In the genomic region with DNA sequence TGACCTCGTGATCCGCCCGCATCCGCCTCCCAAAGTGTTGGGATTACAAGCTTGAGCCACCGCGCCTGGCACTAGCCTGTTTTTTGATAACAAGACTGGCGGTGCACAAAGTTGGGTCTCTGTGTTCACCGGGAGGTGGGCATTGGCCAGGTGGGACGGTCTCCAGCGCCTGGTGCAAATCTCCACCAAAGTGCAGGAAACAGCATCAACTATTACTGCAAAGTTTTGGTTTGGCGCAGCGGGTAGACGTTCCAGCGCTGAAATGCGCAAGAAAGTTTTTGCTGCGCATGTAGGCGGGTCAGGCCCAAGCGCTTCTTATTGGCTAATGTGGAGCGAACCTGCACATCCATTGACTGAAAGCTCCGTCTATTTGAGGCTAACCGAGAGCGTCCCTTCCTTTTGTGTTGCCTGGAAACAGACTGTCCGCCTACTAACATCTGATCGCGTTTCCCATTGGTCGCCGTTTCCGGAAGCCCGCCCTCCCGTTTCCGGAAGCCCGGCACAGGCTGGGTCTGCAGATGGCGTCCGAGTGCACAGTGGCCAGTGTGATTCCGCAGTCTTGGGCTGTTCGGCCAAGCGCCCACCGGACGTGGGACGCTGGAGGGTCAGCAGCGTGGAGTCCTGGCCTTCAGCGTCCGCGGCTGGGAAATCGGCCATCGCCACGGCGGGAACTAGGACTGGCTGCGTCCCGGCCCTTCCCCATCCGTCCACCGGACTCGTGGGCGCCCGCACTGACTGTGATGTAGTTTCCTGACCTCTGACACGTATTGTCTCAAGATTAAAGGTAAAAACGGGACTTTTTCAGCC, we compare ENCODE assay signal across 8 cellular contexts. TPM values are rescaled to one million over a fixed set of nuclear protein-coding genes. Genes with fewer than 3 reads are reported as not detected.
DNase-seq lines count a peak whose midpoint lies in the region; ATAC-seq and TF ChIP-seq lines count a peak whose summit lies in the region.

No MANE protein-coding gene starts in this region.

- H3K27ac Mint-ChIP-seq in activated naive CD8-positive, alpha-beta T cell treated with anti-CD3 and anti-CD28 coated beads, Interleukin-2, amount 10 ng/mL, durations not matched to agents 7 days and 5 days = peak overlapping the region; percentile 96

- TF ChIP-seq CTCF in ovary (IDR thresholded peaks at IDR 0.05) (peak in 1 of 3 donors; percentile 39), tibial nerve (IDR thresholded peaks at IDR 0.05) (peak in 4 of 5 experiments; percentile 16 to 53 (median 29))

- WGBS in ovary, 3 donors = 0 to 1% (median 1%) methylated on average over 53 to 57 of the region's 57 CpGs
- WGBS in tibial nerve, 2 donors = 0 to 1% methylated on average over 34 to 55 of the region's 57 CpGs

- H3K9me3 ChIP-seq in ovary (no peaks in the 10 kb centered on the region), tibial nerve (peaks cover 0 to 20% (median 0%) of the 10 kb centered on the region in 4 donors)

- peak; percentile 98 for ATAC-seq in HG02610 (IDR thresholded peaks at IDR 0.05; ENCODE audit: unreplicated experiment)
- peak; percentile 98 for ATAC-seq in activated naive CD8-positive, alpha-beta T cell treated with anti-CD3 and anti-CD28 coated beads, Interleukin-2, amount 10 ng/mL, durations not matched to agents 7 days and 5 days (ENCODE audit: low read depth)
- peak; percentile 99 for ATAC-seq in Right ventricle myocardium inferior

- H3K4me3 ChIP-seq in ovary = peak overlapping the region; percentile 82
- H3K4me3 ChIP-seq in tibial nerve = peak overlapping the region; percentile 70 to 95 (median 76)

- H3K27me3 Mint-ChIP-seq in activated naive CD8-positive, alpha-beta T cell treated with anti-CD3 and anti-CD28 coated beads, Interleukin-2, amount 10 ng/mL, durations not matched to agents 7 days and 5 days = no peaks in the 10 kb centered on the region

- intact Hi-C loops in Right ventricle myocardium inferior (cut with DNase I) = loop anchor here (2.0 to 10.0 kb wide), 3 partner anchors 53 to 147 kb away; a partner anchor contains a TSS
- intact Hi-C loops in ovary (cut with DNase I) = no loop called here

- peak overlapping the region; percentile 39 to 66 for H3K27ac ChIP-seq in ovary
- peak overlapping the region; percentile 80 to 92 (median 86) for H3K27ac ChIP-seq in tibial nerve

- DNase-seq in NCI-H1092 treated with DMSO at 0.1 percent for 48 hours (lab: John Stamatoyannopoulos, UW) (peak; percentile 95), SKM-1 (lab: John Stamatoyannopoulos, UW; ENCODE audit: unreplicated experiment) (peak; percentile 99), Right ventricle myocardium inferior (ENCODE audit: missing footprints) (peak; percentile 95), ovary (peak; percentile 91 to 97 (median 96)), tibial nerve (ENCODE audit: low spot score in 2 of 2) (peak; percentile 92 to 98)
- peak; percentile 88 for DNase-seq in activated naive CD8-positive, alpha-beta T cell treated with anti-CD3 and anti-CD28 coated beads, Interleukin-2, amount 10 ng/mL, durations not matched to agents 7 days and 5 days

- H3K9me3 Mint-ChIP-seq in activated naive CD8-positive, alpha-beta T cell treated with anti-CD3 and anti-CD28 coated beads, Interleukin-2, amount 10 ng/mL, durations not matched to agents 7 days and 5 days = peaks cover 8% of the 10 kb centered on the region

- H3K4me1 Mint-ChIP-seq in activated naive CD8-positive, alpha-beta T cell treated with anti-CD3 and anti-CD28 coated beads, Interleukin-2, amount 10 ng/mL, durations not matched to agents 7 days and 5 days = peaks cover 24% of the 10 kb centered on the region

- H3K4me1 ChIP-seq in ovary (ENCODE audit: insufficient read depth) (peaks cover 1% of the 10 kb centered on the region), tibial nerve (peaks cover 0 to 37% (median 11%) of the 10 kb centered on the region in 4 donors)

- TF ChIP-seq EP300 in ovary (IDR thresholded peaks at IDR 0.05) = no peak
- peak; percentile 59 to 92 for TF ChIP-seq EP300 in tibial nerve (IDR thresholded peaks at IDR 0.05)

- peaks cover 33% of the 10 kb centered on the region for H3K36me3 Mint-ChIP-seq in activated naive CD8-positive, alpha-beta T cell treated with anti-CD3 and anti-CD28 coated beads, Interleukin-2, amount 10 ng/mL, durations not matched to agents 7 days and 5 days

- TF ChIP-seq POLR2A in GM10847 (IDR thresholded peaks at IDR 0.05; ENCODE audit: extremely low read depth, insufficient read length) (peak; percentile 76), ovary (IDR thresholded peaks at IDR 0.05) (peak; percentile 70), tibial nerve (IDR thresholded peaks at IDR 0.05) (peak; percentile 24 to 86)

- no peaks in the 10 kb centered on the region for H3K36me3 ChIP-seq in ovary
- peaks cover 0 to 14% (median 0%) of the 10 kb centered on the region in 3 donors for H3K36me3 ChIP-seq in tibial nerve

- no peaks in the 10 kb centered on the region for H3K27me3 ChIP-seq in ovary
- H3K27me3 ChIP-seq in tibial nerve = no peaks in the 10 kb centered on the region

- peak overlapping the region; percentile 93 for H3K4me3 Mint-ChIP-seq in activated naive CD8-positive, alpha-beta T cell treated with anti-CD3 and anti-CD28 coated beads, Interleukin-2, amount 10 ng/mL, durations not matched to agents 7 days and 5 days

- POLR2A ChIA-PET in activated naive CD8-positive, alpha-beta T cell treated with anti-CD3 and anti-CD28 coated beads, Interleukin-2, amount 10 ng/mL, durations not matched to agents 7 days and 5 days (lab: Charles Lee) = interaction anchor here (0.6 to 1.9 kb wide), 11 partner anchors 9 to 1103 kb away, joined by 3 to 19 read pairs (median 4); a partner anchor contains a TSS

RNA-seq across cellular contexts. Expression of a gene that starts 53.3 kb away (rescaled TPM):
- total RNA-seq in activated naive CD8-positive, alpha-beta T cell treated with anti-CD3 and anti-CD28 coated beads, Interleukin-2, amount 10 ng/mL, durations not matched to agents 7 days and 5 days = 1 to 10 TPM; 8.7 to 9.0 TPM
- 5.6 TPM for total RNA-seq in Right ventricle myocardium inferior
- 10 to 100 TPM in 1 of 7 donors, 1 to 10 TPM in 6; 6.1 to 11.5 (median 7.6) TPM for total RNA-seq in ovary
- 1 to 10 TPM; 4.8 to 6.1 TPM for polyA plus RNA-seq in ovary
- total RNA-seq in tibial nerve = 10 to 100 TPM in 1 of 4 donors, 1 to 10 TPM in 3; 6.3 to 13.5 (median 9.0) TPM

Comparison
In these comparisons a context has a peak if more than half of its experiments do, and no peak if none do; other contexts are left out.
1. Peak in every context shown above with its lines: DNase-seq, ATAC-seq, H3K4me3 ChIP-seq and H3K27ac ChIP-seq.